In the genomic region with DNA sequence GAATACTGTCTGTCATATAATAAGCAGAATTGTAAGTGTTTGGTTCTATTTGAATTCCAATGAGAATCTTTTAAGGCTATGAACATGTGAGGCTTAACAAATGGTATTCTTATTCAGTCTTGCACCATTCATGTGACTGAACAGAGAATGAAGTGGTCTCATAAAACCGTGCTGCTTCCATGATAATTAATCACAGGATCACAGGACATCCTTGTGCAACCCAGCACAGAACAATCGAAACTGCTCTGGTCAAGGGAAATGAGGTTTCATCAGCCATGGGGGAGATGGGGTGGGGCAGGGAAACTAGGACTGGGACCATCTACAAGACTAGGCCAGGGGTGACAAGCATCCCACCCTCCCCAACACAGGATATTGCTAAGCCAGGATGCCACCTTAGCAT, we compare ENCODE assay signal across 19 cellular contexts. TPM values are rescaled to one million over a fixed set of nuclear protein-coding genes. Genes with fewer than 3 reads are reported as not detected.
DNase-seq lines count a peak whose midpoint lies in the region; FAIRE-seq and TF ChIP-seq lines count a peak whose summit lies in the region.
"Had no signal": no experiment of that assay in that cellular context is flagged by ENCODE, and none has a peak within 500 bp of the region (broad histone marks: within the 10 kb centered on the region; RNA-seq: fewer than 3 reads in every experiment).

No MANE protein-coding gene starts in this region.

- no peak overlapping the region for H3K27ac ChIP-seq in HEK293 (ENCODE audit: extremely low read depth, low read depth, low read length)
- no peak overlapping the region for H3K27ac ChIP-seq in H1 (ENCODE audit: low read depth, low read length)
- no peak overlapping the region for H3K27ac ChIP-seq in mesenchymal stem cell (ENCODE audit: low read length, poor library complexity, severe bottlenecking)
- H3K27ac ChIP-seq in tibial nerve = no peak overlapping the region
- H3K27ac ChIP-seq in substantia nigra (ENCODE audit: low read depth, low read length, poor library complexity, severe bottlenecking) = no peak overlapping the region

- TF ChIP-seq EP300 in H1 (IDR thresholded peaks at IDR 0.05; ENCODE audit: borderline replicate concordance in 1 of 2, low read depth in 2 of 2, low read length in 2 of 2) (no peak), tibial nerve (IDR thresholded peaks at IDR 0.05) (no peak)

- no peak overlapping the region for H3K4me3 ChIP-seq in AG10803 (ENCODE audit: low read length)
- no peak overlapping the region for H3K4me3 ChIP-seq in HEK293 (ENCODE audit: low read depth, low read length)
- H3K4me3 ChIP-seq in H1 (ENCODE audit: extremely low read depth in 1 of 4, insufficient read depth in 2 of 4, low read depth in 3 of 4, low read length in 4 of 4) = no peak overlapping the region
- H3K4me3 ChIP-seq in mesenchymal stem cell (ENCODE audit: insufficient read depth in 1 of 2, low read depth in 1 of 2, low read length in 2 of 2) = no peak overlapping the region
- no peak overlapping the region for H3K4me3 ChIP-seq in tibial nerve

- no peaks in the 10 kb centered on the region for H3K36me3 ChIP-seq in HEK293 (ENCODE audit: control insufficient read depth in 2 of 2, insufficient read depth in 1 of 2, low read length in 2 of 2)
- no peaks in the 10 kb centered on the region for H3K36me3 ChIP-seq in H1 (ENCODE audit: control insufficient read depth in 2 of 4, insufficient read depth in 4 of 4, low read length in 3 of 4)
- no peaks in the 10 kb centered on the region for H3K36me3 ChIP-seq in mesenchymal stem cell (ENCODE audit: control insufficient read depth in 1 of 2, insufficient read depth in 2 of 2, low read depth in 1 of 2, low read length in 2 of 2)
- H3K36me3 ChIP-seq in tibial nerve = peaks cover 0 to 17% (median 0%) of the 10 kb centered on the region in 3 donors

- H2BK120ac ChIP-seq in H1 (replicated peaks; ENCODE audit: low read depth, low read length) (no peak overlapping the region), mesenchymal stem cell (ENCODE audit: low read depth, low read length) (no peak overlapping the region)

- H3K14ac ChIP-seq in H1 (ENCODE audit: insufficient read length) = no peak overlapping the region
- H3K14ac ChIP-seq in mesenchymal stem cell (ENCODE audit: low read length in 2 of 2) = no peak overlapping the region

- H3K4me2 ChIP-seq in H1 (ENCODE audit: insufficient read depth in 1 of 2, low read depth in 2 of 2, low read length in 2 of 2) (no peak overlapping the region), mesenchymal stem cell (ENCODE audit: low read length, poor library complexity, severe bottlenecking) (no peak overlapping the region)

- H3K9ac ChIP-seq in H1 (replicated peaks in 1 of 4; ENCODE audit: extremely low read depth in 1 of 4, low read depth in 3 of 4, low read length in 3 of 4) (no peak overlapping the region), mesenchymal stem cell (ENCODE audit: low read length) (no peak overlapping the region)

- H2AFZ ChIP-seq in H1 (ENCODE audit: low read length) (no peak overlapping the region), mesenchymal stem cell (ENCODE audit: low read depth, low read length) (no peak overlapping the region)

- no peaks in the 10 kb centered on the region for H3K79me1 ChIP-seq in H1 (ENCODE audit: low read depth, low read length)
- no peaks in the 10 kb centered on the region for H3K79me1 ChIP-seq in mesenchymal stem cell (replicated peaks; ENCODE audit: low read length, poor library complexity, severe bottlenecking)

- H2BK5ac ChIP-seq in H1 (ENCODE audit: low read depth, low read length) (no peak overlapping the region), mesenchymal stem cell (ENCODE audit: low read depth, low read length, poor library complexity, severe bottlenecking) (no peak overlapping the region)

- no peaks in the 10 kb centered on the region for H3K79me2 ChIP-seq in H1 (ENCODE audit: control insufficient read depth in 1 of 2, insufficient read depth in 2 of 2, low read length in 2 of 2)

- no peaks in the 10 kb centered on the region for H3K23me2 ChIP-seq in H1 (ENCODE audit: low read depth, low read length)

- H4K91ac ChIP-seq in H1 (replicated peaks; ENCODE audit: insufficient read length, low read length) = peak overlapping the region; percentile 9
- H4K91ac ChIP-seq in mesenchymal stem cell (ENCODE audit: low read length) = no peak overlapping the region

- CTCF ChIA-PET in HEK293 (lab: Yijun Ruan, JAX) = interaction anchor here (0.7 kb wide), 1 partner anchor 18 kb away, joined by 3 read pairs; no protein-coding TSS in a partner anchor
- CTCF ChIA-PET in H1 (lab: Charles Lee; ENCODE audit: partially characterized antibody) = interaction anchor here (1.5 kb wide), 1 partner anchor 26 kb away, joined by 4 read pairs; no protein-coding TSS in a partner anchor

- H2BK20ac ChIP-seq in H1 (ENCODE audit: low read length) = no peak overlapping the region

- TF ChIP-seq POLR2A in H1 (IDR thresholded peaks at IDR 0.05; ENCODE audit: control extremely low read depth in 1 of 2, low read depth in 2 of 2, low read length in 2 of 2) (no peak), tibial nerve (IDR thresholded peaks at IDR 0.05) (no peak)

- H4K5ac ChIP-seq in H1 (ENCODE audit: insufficient read length, low read depth, low read length) = no peak overlapping the region

- TF ChIP-seq RAD21 in H1 (IDR thresholded peaks at IDR 0.05 in 1 of 2, conservative IDR thresholded peaks at IDR 0.05 in 1 of 2; ENCODE audit: low read depth in 2 of 2, low read length in 2 of 2) = no peak

- H2BK12ac ChIP-seq in H1 (ENCODE audit: low read depth, low read length) (no peak overlapping the region), mesenchymal stem cell (ENCODE audit: low read length in 2 of 2) (no peak overlapping the region)

- H2BK15ac ChIP-seq in H1 (ENCODE audit: low read length) = no peak overlapping the region
- H2BK15ac ChIP-seq in mesenchymal stem cell (ENCODE audit: low read depth, poor library complexity, severe bottlenecking) = no peak overlapping the region

- no peak for FAIRE-seq in H1 (lab: Jason Lieb, UNC)
- no peak for FAIRE-seq in GM19239 (lab: Jason Lieb, UNC)
- FAIRE-seq: A204.1, HTR-8/SVneo, RCC 7860 had no signal

- H2AK5ac ChIP-seq in H1 (ENCODE audit: low read depth, low read length) (no peak overlapping the region), mesenchymal stem cell (ENCODE audit: low read length, severe bottlenecking) (no peak overlapping the region)

- H3K4me1 ChIP-seq in HEK293 (ENCODE audit: control insufficient read depth, insufficient read depth, low read length) (peaks cover under 1% of the 10 kb centered on the region; the same call in 1 of the 2 replicates), H1 (replicated peaks in 1 of 4; ENCODE audit: control insufficient read depth in 3 of 4, insufficient read depth in 4 of 4, low read length in 3 of 4) (no peaks in the 10 kb centered on the region), mesenchymal stem cell (ENCODE audit: control insufficient read depth, insufficient read depth, low read depth, low read length) (no peaks in the 10 kb centered on the region), tibial nerve (peaks cover 0 to 5% (median 2%) of the 10 kb centered on the region in 4 donors)

- H3K18ac ChIP-seq in H1 (ENCODE audit: extremely low read depth, low read length) (no peak overlapping the region), mesenchymal stem cell (ENCODE audit: low read depth in 1 of 2, low read length in 2 of 2) (no peak overlapping the region)

- no peak overlapping the region for H3K4ac ChIP-seq in H1 (replicated peaks; ENCODE audit: insufficient read length, low read depth, low read length)
- no peak overlapping the region for H3K4ac ChIP-seq in mesenchymal stem cell (ENCODE audit: low read depth in 1 of 2, low read length in 2 of 2)

- H3K23ac ChIP-seq in H1 (ENCODE audit: insufficient read length) = no peak overlapping the region
- H3K23ac ChIP-seq in mesenchymal stem cell (ENCODE audit: low read length in 2 of 2) = no peak overlapping the region

- no peaks in the 10 kb centered on the region for H4K20me1 ChIP-seq in H1 (replicated peaks in 1 of 2; ENCODE audit: control insufficient read depth in 1 of 2, insufficient read depth in 2 of 2, low read length in 2 of 2)

- H3K27me3 ChIP-seq in H1 (replicated peaks in 1 of 4; ENCODE audit: control insufficient read depth in 3 of 4, extremely low read depth in 1 of 4, insufficient read depth in 3 of 4, low read length in 3 of 4) (peaks cover 0 to under 1% (median 0%) of the 10 kb centered on the region in 4 experiments; a peak in 1 of 7 replicates), mesenchymal stem cell (ENCODE audit: control insufficient read depth in 1 of 2, insufficient read depth in 1 of 2, low read length in 2 of 2) (peaks cover 0 to 4% of the 10 kb centered on the region in 2 experiments), tibial nerve (no peaks in the 10 kb centered on the region)

- POLR2A ChIA-PET in HEK293 (lab: Yijun Ruan, JAX) = no interaction called here
- POLR2A ChIA-PET in H1 (lab: Charles Lee; ENCODE audit: partially characterized antibody) = interaction anchor here (0.7 kb wide), 1 partner anchor 14 kb away, joined by 3 read pairs; no protein-coding TSS in a partner anchor

- H4K8ac ChIP-seq in H1 (ENCODE audit: extremely low read depth, insufficient read depth, low read length) (no peak overlapping the region), mesenchymal stem cell (ENCODE audit: low read length) (no peak overlapping the region)

- peak; percentile 60 for DNase-seq in AG10803 (ENCODE audit: low read depth)
- no peak for DNase-seq in H1 (ENCODE audit: low read depth in 1 of 2, low spot score in 2 of 2)
- peak; percentile 22 for DNase-seq in mesenchymal stem cell
- no peak for DNase-seq in tibial nerve (ENCODE audit: low spot score in 2 of 2)
- no peak for DNase-seq in substantia nigra (lab: John Stamatoyannopoulos, UW)
- DNase-seq in NCI-H82 (lab: John Stamatoyannopoulos, UW) = no peak
- DNase-seq in GM19239 (ENCODE audit: insufficient read length, low spot score) = no peak
- DNase-seq: CD4-positive, alpha-beta memory T cell; DND-41; GF-D8; H9; NCI-H1105; NCI-H1694 treated with DMSO at 0.1 percent for 48 hours; NCI-H748 treated with DMSO at 0.1 percent for 48 hours; SHP77 had no signal

- no peak overlapping the region for H3K56ac ChIP-seq in H1 (replicated peaks; ENCODE audit: insufficient read length, low read depth, low read length)

- TF ChIP-seq CTCF in AG10803 (conservative IDR thresholded peaks at IDR 0.05; ENCODE audit: low read length) (no peak), HEK293 (tag by site-specific recombination; IDR thresholded peaks at IDR 0.05) (no peak), H1 (IDR thresholded peaks at IDR 0.05; ENCODE audit: control extremely low read depth in 1 of 3, insufficient read depth in 1 of 3, low read depth in 1 of 3, low read length in 3 of 3) (no peak), tibial nerve (IDR thresholded peaks at IDR 0.05) (no peak)

- H3K9me3 ChIP-seq in HEK293 (ENCODE audit: control insufficient read depth, insufficient read depth, low read depth, low read length) (no peaks in the 10 kb centered on the region), H1 (ENCODE audit: insufficient read depth in 2 of 2, low read depth in 1 of 2, low read length in 1 of 2) (no peaks in the 10 kb centered on the region), mesenchymal stem cell (ENCODE audit: control insufficient read depth, low read length) (no peaks in the 10 kb centered on the region), tibial nerve (no peaks in the 10 kb centered on the region)

- 87% methylated on average over 2 of the region's 2 CpGs; no CpG with 5 or more reads in 1 of the 2 experiments for WGBS in H1 (ENCODE audit: extremely low coverage in 1 of 2, insufficient coverage in 1 of 2, insufficient read length in 1 of 2, insufficient replicate concordance in 2 of 2, low coverage in 1 of 2, low lambda C conversion rate in 2 of 2, missing lambda C conversion rate in 1 of 2), 2 experiments
- 63% methylated on average over 2 of the region's 2 CpGs for WGBS in mesenchymal stem cell
- 39 to 43% methylated on average over 2 of the region's 2 CpGs for WGBS in tibial nerve, 2 donors

RNA-seq across cellular contexts. Expression of a gene that starts 6.0 kb away (rescaled TPM):
- total RNA-seq in H1 (2021; fragmentation: NEBNext Ultra II Directional; extraction: Animal tissue kit (Norgen Biotek cat#: 25700)) = 1.3 and 1.5 TPM in 2 replicates
- 0.19 and 0.42 TPM in 2 replicates for polyA plus RNA-seq in H1 (2011; rRNA removed)
- polyA plus RNA-seq in H1 (2011; cell fraction: cytosol; rRNA removed) = 0.84 TPM
- 0.39 TPM for polyA plus RNA-seq in H1 (2011; cell fraction: nucleus; rRNA removed)
- 0.44 to 1.5 TPM (median 0.61 TPM) in 4 replicates for polyA plus RNA-seq in H1 (2012, experiment 1 of 2)
- 0.13 TPM for polyA plus RNA-seq in H1 (2012, experiment 2 of 2)
- 0.55 TPM for polyA plus RNA-seq in H1 (2013, experiment 1 of 2)
- 0.40 TPM for polyA plus RNA-seq in H1 (2013, experiment 2 of 2)
- polyA minus RNA-seq in H1 (2011; rRNA and poly(A)+ RNA removed) = 1.1 TPM in 1 of 2 replicates, not detected in the other
- not detected for polyA minus RNA-seq in H1 (2011; cell fraction: cytosol; rRNA and poly(A)+ RNA removed)
- 1.9 TPM for polyA minus RNA-seq in H1 (2011; cell fraction: nucleus; rRNA and poly(A)+ RNA removed)
- 0.73 TPM for polyA plus RNA-seq in mesenchymal stem cell (2013, experiment 1 of 2)
- 0.45 TPM for polyA plus RNA-seq in mesenchymal stem cell (2013, experiment 2 of 2)
- total RNA-seq in tibial nerve = 10 to 100 TPM in 1 of 4 donors, 1 to 10 TPM in 3; 1.2 to 16.5 (median 4.8) TPM

RNA-seq across cellular contexts. Expression of a gene that starts 6.1 kb away (rescaled TPM):
- 10.5 and 11.5 TPM in 2 replicates for total RNA-seq in H1 (2021; fragmentation: NEBNext Ultra II Directional; extraction: Animal tissue kit (Norgen Biotek cat#: 25700))
- 15.6 and 17.2 TPM in 2 replicates for polyA plus RNA-seq in H1 (2011; rRNA removed)
- polyA plus RNA-seq in H1 (2011; cell fraction: cytosol; rRNA removed) = 12.7 TPM
- polyA plus RNA-seq in H1 (2011; cell fraction: nucleus; rRNA removed) = 22.3 TPM
- 9.5 to 13.6 TPM (median 12.0 TPM) in 4 replicates for polyA plus RNA-seq in H1 (2012, experiment 1 of 2)
- polyA plus RNA-seq in H1 (2012, experiment 2 of 2) = 18.2 TPM
- 7.7 TPM for polyA plus RNA-seq in H1 (2013, experiment 1 of 2)
- polyA plus RNA-seq in H1 (2013, experiment 2 of 2) = 7.4 TPM
- polyA minus RNA-seq in H1 (2011; rRNA and poly(A)+ RNA removed) = 19.4 and 23.2 TPM in 2 replicates
- polyA minus RNA-seq in H1 (2011; cell fraction: cytosol; rRNA and poly(A)+ RNA removed) = 12.9 TPM
- 29.9 TPM for polyA minus RNA-seq in H1 (2011; cell fraction: nucleus; rRNA and poly(A)+ RNA removed)
- 4.7 TPM for polyA plus RNA-seq in mesenchymal stem cell (2013, experiment 1 of 2)
- 5.0 TPM for polyA plus RNA-seq in mesenchymal stem cell (2013, experiment 2 of 2)
- 10 to 100 TPM; 12.6 to 32.4 (median 17.1) TPM for total RNA-seq in tibial nerve

RNA-seq across cellular contexts. Expression of a gene that starts 21.1 kb away (rescaled TPM):
- 51.3 and 55.4 TPM in 2 replicates for total RNA-seq in H1 (2021; fragmentation: NEBNext Ultra II Directional; extraction: Animal tissue kit (Norgen Biotek cat#: 25700))
- polyA plus RNA-seq in H1 (2011; rRNA removed) = 42.5 and 61.9 TPM in 2 replicates
- polyA plus RNA-seq in H1 (2011; cell fraction: cytosol; rRNA removed) = 64.0 TPM
- polyA plus RNA-seq in H1 (2011; cell fraction: nucleus; rRNA removed) = 305 TPM
- polyA plus RNA-seq in H1 (2012, experiment 1 of 2) = 47.2 to 66.8 TPM (median 61.2 TPM) in 4 replicates
- polyA plus RNA-seq in H1 (2012, experiment 2 of 2) = 36.4 TPM
- polyA plus RNA-seq in H1 (2013, experiment 1 of 2) = 34.3 TPM
- 30.6 TPM for polyA plus RNA-seq in H1 (2013, experiment 2 of 2)
- 38.4 and 38.6 TPM in 2 replicates for polyA minus RNA-seq in H1 (2011; rRNA and poly(A)+ RNA removed)
- 27.2 TPM for polyA minus RNA-seq in H1 (2011; cell fraction: cytosol; rRNA and poly(A)+ RNA removed)
- 63.9 TPM for polyA minus RNA-seq in H1 (2011; cell fraction: nucleus; rRNA and poly(A)+ RNA removed)
- polyA plus RNA-seq in mesenchymal stem cell (2013, experiment 1 of 2) = 25.7 TPM
- polyA plus RNA-seq in mesenchymal stem cell (2013, experiment 2 of 2) = 24.6 TPM
- total RNA-seq in tibial nerve = 10 to 100 TPM; 45.4 to 91.0 (median 70.3) TPM

RNA-seq across cellular contexts. Expression of a gene that starts 48.6 kb away (rescaled TPM):
- total RNA-seq in H1 (2021; fragmentation: NEBNext Ultra II Directional; extraction: Animal tissue kit (Norgen Biotek cat#: 25700)) = 20.5 and 21.0 TPM in 2 replicates
- 5.9 and 7.5 TPM in 2 replicates for polyA plus RNA-seq in H1 (2011; rRNA removed)
- polyA plus RNA-seq in H1 (2011; cell fraction: cytosol; rRNA removed) = 7.7 TPM
- 6.5 TPM for polyA plus RNA-seq in H1 (2011; cell fraction: nucleus; rRNA removed)
- polyA plus RNA-seq in H1 (2012, experiment 1 of 2) = 8.0 to 12.5 TPM (median 9.3 TPM) in 4 replicates
- 1.4 TPM for polyA plus RNA-seq in H1 (2012, experiment 2 of 2)
- polyA plus RNA-seq in H1 (2013, experiment 1 of 2) = 10.2 TPM
- polyA plus RNA-seq in H1 (2013, experiment 2 of 2) = 9.3 TPM
- 17.3 and 22.3 TPM in 2 replicates for polyA minus RNA-seq in H1 (2011; rRNA and poly(A)+ RNA removed)
- polyA minus RNA-seq in H1 (2011; cell fraction: cytosol; rRNA and poly(A)+ RNA removed) = 12.2 TPM
- polyA minus RNA-seq in H1 (2011; cell fraction: nucleus; rRNA and poly(A)+ RNA removed) = 14.7 TPM
- 3.7 TPM for polyA plus RNA-seq in mesenchymal stem cell (2013, experiment 1 of 2)
- polyA plus RNA-seq in mesenchymal stem cell (2013, experiment 2 of 2) = 3.7 TPM
- total RNA-seq in tibial nerve = 1 to 10 TPM; 6.5 to 9.6 (median 8.0) TPM

RNA-seq across cellular contexts. Expression of a gene that starts 52.2 kb away (rescaled TPM):
- 90.1 and 94.3 TPM in 2 replicates for total RNA-seq in H1 (2021; fragmentation: NEBNext Ultra II Directional; extraction: Animal tissue kit (Norgen Biotek cat#: 25700))
- polyA plus RNA-seq in H1 (2011; rRNA removed) = 49.1 and 69.3 TPM in 2 replicates
- polyA plus RNA-seq in H1 (2011; cell fraction: cytosol; rRNA removed) = 63.1 TPM
- 65.1 TPM for polyA plus RNA-seq in H1 (2011; cell fraction: nucleus; rRNA removed)
- 41.5 to 82.8 TPM (median 60.4 TPM) in 4 replicates for polyA plus RNA-seq in H1 (2012, experiment 1 of 2)
- polyA plus RNA-seq in H1 (2012, experiment 2 of 2) = 10.3 TPM
- polyA plus RNA-seq in H1 (2013, experiment 1 of 2) = 105 TPM
- 110 TPM for polyA plus RNA-seq in H1 (2013, experiment 2 of 2)
- polyA minus RNA-seq in H1 (2011; rRNA and poly(A)+ RNA removed) = 92.1 and 121 TPM in 2 replicates
- polyA minus RNA-seq in H1 (2011; cell fraction: cytosol; rRNA and poly(A)+ RNA removed) = 126 TPM
- 78.8 TPM for polyA minus RNA-seq in H1 (2011; cell fraction: nucleus; rRNA and poly(A)+ RNA removed)
- polyA plus RNA-seq in mesenchymal stem cell (2013, experiment 1 of 2) = 364 TPM
- 391 TPM for polyA plus RNA-seq in mesenchymal stem cell (2013, experiment 2 of 2)
- 100 to 1,000 TPM; 119 to 175 (median 129) TPM for total RNA-seq in tibial nerve

Comparison
In these comparisons a context has a peak if more than half of its experiments do, and no peak if none do; other contexts are left out.
1. DNase-seq: peak in AG10803 (single experiment) and mesenchymal stem cell (single experiment); none in H1 (0 of 2), tibial nerve (0 of 2), substantia nigra (0 of 49), NCI-H82 (single experiment) and GM19239 (single experiment).